31 cellular contexts compared by ENCODE assay signal in genomic region chr2:139359818-139360217, GRCh38.
"Had no signal": no experiment of that assay in that cellular context is flagged by ENCODE, and none has a peak within 500 bp of the region (broad histone marks: within the 10 kb centered on the region; RNA-seq: fewer than 3 reads in every experiment).

No MANE protein-coding gene starts in this region.

- H3K4me3 ChIP-seq: MG63 had no signal

- DNase-seq: Karpas-422, Kasumi-1, MG63, MM.1S, MV-4-11, NCI-H1048, NCI-H1092, NCI-H1092 treated with DMSO at 0.1 percent for 48 hours, NCI-H1105, NCI-H1105 treated with DMSO at 0.1 percent for 48 hours, NCI-H1417 treated with DMSO at 0.1 percent for 48 hours, NCI-H1436, NCI-H1436 treated with DMSO at 0.1 percent for 48 hours, NCI-H146, NCI-H1694, NCI-H1694 treated with DMSO at 0.1 percent for 48 hours, NCI-H187, NCI-H187 treated with DMSO at 0.1 percent for 48 hours, NCI-H2029, NCI-H2029 treated with DMSO at 0.1 percent for 48 hours, NCI-H2081, NCI-H2081 treated with DMSO at 0.1 percent for 48 hours, NCI-H2107, NCI-H2171, NCI-H2171 treated with DMSO at 0.1 percent for 48 hours, NCI-H2227 treated with DMSO at 0.1 percent for 48 hours, NCI-H226, NCI-H345, NCI-H446, NCI-H446 treated with DMSO at 0.1 percent for 48 hours, NCI-H510A had no signal

- H3K36me3 ChIP-seq: MG63 had no signal

- H3K9me3 ChIP-seq: MG63 had no signal
